Comparison of ENCODE assay signal across 9 cellular contexts in the genomic region with DNA sequence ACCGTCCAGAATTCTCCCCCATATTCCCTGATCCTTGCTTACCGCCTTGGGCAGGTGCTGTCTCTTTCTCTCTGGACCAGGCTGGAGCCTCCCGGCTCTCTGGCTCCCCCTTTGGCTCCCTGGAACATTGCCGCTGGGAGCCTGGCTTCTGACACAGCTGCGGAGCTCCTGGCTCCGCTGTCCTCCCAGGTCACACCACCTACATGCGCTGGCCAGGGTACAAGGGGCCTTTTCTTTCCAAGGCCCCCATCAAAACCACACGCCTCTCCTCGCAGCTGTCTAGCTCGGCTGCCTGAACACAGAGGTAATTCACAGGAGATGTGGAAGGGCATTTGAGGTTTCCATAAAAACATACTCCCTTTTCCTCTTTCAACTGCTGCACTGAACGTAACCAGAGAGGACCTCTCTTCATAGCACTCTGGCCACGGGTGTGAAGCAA. TPM values are rescaled to one million over a fixed set of nuclear protein-coding genes. Genes with fewer than 3 reads are reported as not detected.
DNase-seq lines count a peak whose midpoint lies in the region; ATAC-seq and TF ChIP-seq lines count a peak whose summit lies in the region.
"Had no signal": no experiment of that assay in that cellular context is flagged by ENCODE, and none has a peak within 500 bp of the region (broad histone marks: within the 10 kb centered on the region; RNA-seq: fewer than 3 reads in every experiment).

No MANE protein-coding gene starts in this region.

- H3K36me3 ChIP-seq in left ventricle myocardium inferior = no peaks in the 10 kb centered on the region

- peaks cover 1% of the 10 kb centered on the region for H3K9me3 ChIP-seq in left ventricle myocardium inferior (replicated peaks)

- H3K4me3 ChIP-seq in left ventricle myocardium inferior (no peak overlapping the region), retinal pigment epithelial cell (ENCODE audit: low read length) (no peak overlapping the region)

- no peak overlapping the region for H3K27ac ChIP-seq in left ventricle myocardium inferior (replicated peaks)

- ATAC-seq in HG02981 (IDR thresholded peaks at IDR 0.05; ENCODE audit: unreplicated experiment) = peak; percentile 91
- ATAC-seq in GM18520 (IDR thresholded peaks at IDR 0.05; ENCODE audit: unreplicated experiment) = no peak

- peaks cover 5% of the 10 kb centered on the region for H3K4me1 ChIP-seq in left ventricle myocardium inferior

- peaks cover 78% of the 10 kb centered on the region for H3K27me3 ChIP-seq in left ventricle myocardium inferior (ENCODE audit: low read depth)

- intact Hi-C loops in left ventricle myocardium inferior (cut with micrococcal nuclease) = no loop called here

- peak; percentile 81 for TF ChIP-seq CTCF in left ventricle myocardium inferior (IDR thresholded peaks at IDR 0.05; ENCODE audit: borderline replicate concordance)
- peak; percentile 96 for TF ChIP-seq CTCF in retinal pigment epithelial cell (conservative IDR thresholded peaks at IDR 0.05; ENCODE audit: low read depth, low read length)

- DNase-seq in EH (ENCODE audit: low read depth) (peak; percentile 38), NCI-H510A (lab: John Stamatoyannopoulos, UW) (peak; percentile 52), left ventricle myocardium inferior (peak; percentile 36), retinal pigment epithelial cell (ENCODE audit: low read depth) (no peak), NCI-H2029 (lab: John Stamatoyannopoulos, UW) (no peak)
- DNase-seq in activated naive CD4-positive, alpha-beta T cell treated with anti-CD3 and anti-CD28 coated beads, Interleukin-2, amount 50 U/mL, for 16 hours = peak; percentile 33

RNA-seq across cellular contexts. Expression of gene ZNF648, which starts 7.5 kb away (rescaled TPM):
- total RNA-seq in left ventricle myocardium inferior = not detected
- total RNA-seq: T-helper 1 cell treated with Interleukin-12 subunit alpha and Interleukin-12 subunit beta and Interleukin-4 antibody, amounts not matched to agents 30 ng/mL and 1 ng/mL, for 36 hours had no signal

Comparison
In these comparisons a context has a peak if more than half of its experiments do, and no peak if none do; other contexts are left out.
1. DNase-seq: peak in EH (single experiment), NCI-H510A (single experiment), activated naive CD4-positive, alpha-beta T cell treated with anti-CD3 and anti-CD28 coated beads, Interleukin-2, amount 50 U/mL, for 16 hours (single experiment) and left ventricle myocardium inferior (single experiment); none in retinal pigment epithelial cell (single experiment) and NCI-H2029 (single experiment).